Comparison of ENCODE assay signal across 8 cellular contexts in the genomic region with DNA sequence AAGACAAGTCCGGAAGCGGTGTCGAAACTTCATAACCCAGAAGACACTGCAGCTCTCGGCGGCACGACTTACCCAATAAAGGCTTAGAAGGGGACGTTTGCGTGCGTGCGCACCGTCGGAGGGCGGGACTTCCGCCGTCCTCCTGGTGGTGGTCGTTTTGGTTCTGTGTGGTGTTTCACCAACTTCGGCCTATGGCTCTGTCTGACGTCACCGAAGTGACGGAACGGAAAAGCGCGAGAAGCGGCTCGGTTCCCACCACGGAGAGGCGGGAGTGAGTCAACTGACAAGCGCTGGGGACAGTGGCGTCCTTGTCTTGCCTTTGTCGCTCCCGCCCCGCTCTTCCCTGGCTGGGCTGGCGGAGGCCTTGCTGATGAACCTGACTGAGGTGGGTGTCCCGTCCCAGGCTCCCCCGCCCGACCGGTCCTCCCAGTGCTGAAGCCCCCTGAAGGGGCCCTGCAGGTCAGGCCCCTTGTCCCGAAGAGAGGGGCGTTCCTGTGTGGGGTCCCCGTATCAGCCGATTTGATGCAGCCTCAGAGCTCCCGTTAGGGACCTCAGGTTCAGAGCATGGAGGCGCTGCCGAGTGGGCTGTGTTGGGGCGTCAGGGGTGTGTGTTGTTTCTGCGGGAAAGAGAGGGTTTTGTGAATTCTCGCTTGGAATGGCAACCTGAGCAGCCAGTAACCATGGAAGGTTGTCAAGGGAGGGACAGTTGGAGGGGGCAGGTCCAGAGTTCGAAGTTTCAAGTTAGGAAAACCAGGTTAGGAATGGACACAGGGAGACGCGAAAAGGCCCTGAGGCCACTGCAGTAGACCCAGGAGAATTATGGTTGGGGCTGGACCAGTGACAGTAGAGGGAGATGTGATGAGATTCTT. TPM values are rescaled to one million over a fixed set of nuclear protein-coding genes. Genes with fewer than 3 reads are reported as not detected.
DNase-seq lines count a peak whose midpoint lies in the region; ATAC-seq and TF ChIP-seq lines count a peak whose summit lies in the region.

A gene (plus strand): TSS at position 125 of the 869 bp plus-strand sequence. CDS start 246 bp downstream, at position 371.

- intact Hi-C loops in left cardiac atrium (cut with DNase I): loop anchor here in 1 of 2 donors (2.0 kb wide), 1 partner anchor 25 kb away; no protein-coding TSS in a partner anchor

- peaks cover 38% of the 10 kb centered on the region for H3K36me3 Mint-ChIP-seq in T-helper 1 cell treated with Interleukin-12 subunit alpha and Interleukin-12 subunit beta and Interleukin-4 antibody, amounts not matched to agents 30 μg/mL and 1 μg/mL, for 36 hours (ENCODE audit: low read depth)
- H3K36me3 Mint-ChIP-seq in progenitor cell of endocrine pancreas (ENCODE audit: insufficient read depth): peaks cover 26% of the 10 kb centered on the region

- DNase-seq in GM13976 (ENCODE audit: low spot score) (peak; percentile 93), NCI-H1694 (lab: John Stamatoyannopoulos, UW) (peak; percentile 97), amniotic stem cell (lab: John Stamatoyannopoulos, UW) (peak; percentile 97), left cardiac atrium (peak; percentile 98), progenitor cell of endocrine pancreas (ENCODE audit: low spot score, unreplicated experiment) (peak; percentile 94), ureter (ENCODE audit: low spot score) (peak; percentile 96)

- peak within 1 kb of the TSS; percentile 98 for H3K4me3 Mint-ChIP-seq in T-helper 1 cell treated with Interleukin-12 subunit alpha and Interleukin-12 subunit beta and Interleukin-4 antibody, amounts not matched to agents 30 μg/mL and 1 μg/mL, for 36 hours
- H3K4me3 Mint-ChIP-seq in progenitor cell of endocrine pancreas (ENCODE audit: low read depth): peak within 1 kb of the TSS; percentile 93

- peak; percentile 99 for ATAC-seq in HG02870 (IDR thresholded peaks at IDR 0.05; ENCODE audit: unreplicated experiment)
- peak; percentile 100 for ATAC-seq in left cardiac atrium

- no peaks in the 10 kb centered on the region for H3K27me3 Mint-ChIP-seq in T-helper 1 cell treated with Interleukin-12 subunit alpha and Interleukin-12 subunit beta and Interleukin-4 antibody, amounts not matched to agents 30 μg/mL and 1 μg/mL, for 36 hours (ENCODE audit: low read depth)
- peaks cover 3% of the 10 kb centered on the region for H3K27me3 Mint-ChIP-seq in progenitor cell of endocrine pancreas

- TF ChIP-seq CTCF in GM13976 (IDR thresholded peaks at IDR 0.05; ENCODE audit: borderline replicate concordance, control extremely low read depth, extremely low read depth, insufficient read depth, missing control alignments) (no peak), progenitor cell of endocrine pancreas (IDR thresholded peaks at IDR 0.05; ENCODE audit: unreplicated experiment) (peak; percentile 34)

- H3K4me1 Mint-ChIP-seq in T-helper 1 cell treated with Interleukin-12 subunit alpha and Interleukin-12 subunit beta and Interleukin-4 antibody, amounts not matched to agents 30 μg/mL and 1 μg/mL, for 36 hours (ENCODE audit: low read depth): peaks cover 24% of the 10 kb centered on the region
- H3K4me1 Mint-ChIP-seq in progenitor cell of endocrine pancreas (ENCODE audit: low read depth): peaks cover 33% of the 10 kb centered on the region

- peaks cover 54% of the 10 kb centered on the region for H3K9me3 Mint-ChIP-seq in T-helper 1 cell treated with Interleukin-12 subunit alpha and Interleukin-12 subunit beta and Interleukin-4 antibody, amounts not matched to agents 30 μg/mL and 1 μg/mL, for 36 hours
- peaks cover 7% of the 10 kb centered on the region for H3K9me3 Mint-ChIP-seq in progenitor cell of endocrine pancreas (ENCODE audit: low read depth)

- in situ Hi-C loops in GM13976 (cut with MboI; ENCODE audit: low sequenced_read_pairs, unreplicated experiment): no loop called here

- peak within 1 kb of the TSS; percentile 96 for H3K27ac Mint-ChIP-seq in T-helper 1 cell treated with Interleukin-12 subunit alpha and Interleukin-12 subunit beta and Interleukin-4 antibody, amounts not matched to agents 30 μg/mL and 1 μg/mL, for 36 hours
- peak within 1 kb of the TSS; percentile 98 for H3K27ac Mint-ChIP-seq in progenitor cell of endocrine pancreas

RNA-seq across cellular contexts. Expression of the gene that starts here (rescaled TPM):
- 10 to 100 TPM; 16.4 to 20.6 TPM for total RNA-seq in left cardiac atrium
- 30.7 and 31.9 TPM in 2 replicates for total RNA-seq in progenitor cell of endocrine pancreas
- 23.8 TPM for total RNA-seq in ureter

Comparison
In these comparisons a context has a peak if more than half of its experiments do, and no peak if none do; other contexts are left out.
1. Peak in every context shown above with its lines: DNase-seq and ATAC-seq.